Comparison of ENCODE assay signal across 16 cellular contexts in the genomic region with DNA sequence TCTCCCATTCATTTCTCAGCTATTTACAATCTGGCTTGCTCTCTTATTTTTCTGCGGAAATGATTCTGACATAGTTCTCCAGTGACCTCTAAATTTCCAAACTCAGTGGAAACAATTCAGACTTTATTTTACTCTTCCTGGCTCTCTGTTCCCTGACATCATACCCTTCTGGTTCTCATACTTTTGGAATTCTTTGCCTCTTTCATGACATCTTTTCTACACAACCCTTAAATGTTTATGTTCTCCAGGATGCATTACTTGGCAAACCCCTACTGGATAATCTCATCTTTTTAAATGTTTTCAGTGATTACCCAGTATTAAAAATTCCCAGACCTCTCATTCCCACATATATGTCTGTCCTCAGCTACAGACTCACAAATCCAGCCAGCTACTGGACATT. TPM values are rescaled to one million over a fixed set of nuclear protein-coding genes. Genes with fewer than 3 reads are reported as not detected.
DNase-seq lines count a peak whose midpoint lies in the region; ATAC-seq, FAIRE-seq and TF ChIP-seq lines count a peak whose summit lies in the region.
"Had no signal": no experiment of that assay in that cellular context is flagged by ENCODE, and none has a peak within 500 bp of the region (broad histone marks: within the 10 kb centered on the region; RNA-seq: fewer than 3 reads in every experiment).

No MANE protein-coding gene starts in this region.

- H3K36me3 ChIP-seq in kidney (ENCODE audit: control insufficient read depth in 1 of 2, insufficient read depth in 2 of 2, low read length in 2 of 2) (no peaks in the 10 kb centered on the region), subcutaneous abdominal adipose tissue (ENCODE audit: control insufficient read depth in 5 of 5, insufficient read depth in 5 of 5, low read length in 5 of 5) (no peaks in the 10 kb centered on the region)

- DNase-seq in H54 (ENCODE audit: insufficient read length, low spot score) (no peak), dermis blood vessel endothelial cell (peak; percentile 96), kidney (no peak), DMS79 (lab: John Stamatoyannopoulos, UW) (no peak), iPS-NIHi7 (ENCODE audit: extremely low spot score) (no peak)
- DNase-seq in activated T-cell treated with anti-CD3 and anti-CD28 coated beads, Interleukin-2, amount 50 U/mL, for 4 hours = no peak
- DNase-seq: Calu3, cortex of kidney, GOT3, hippocampal formation, NCI-H1417 treated with DMSO at 0.1 percent for 48 hours, NCI-H748 treated with DMSO at 0.1 percent for 48 hours had no signal

- H3K36me3 Mint-ChIP-seq in activated T-cell treated with anti-CD3 and anti-CD28 coated beads, Interleukin-2, amount 50 U/mL, for 4 hours (ENCODE audit: insufficient read depth) = no peaks in the 10 kb centered on the region

- H3K9me3 Mint-ChIP-seq in activated T-cell treated with anti-CD3 and anti-CD28 coated beads, Interleukin-2, amount 50 U/mL, for 4 hours = no peaks in the 10 kb centered on the region
- H3K9me3 Mint-ChIP-seq: activated T-helper 17 cell treated with anti-CD3 and anti-CD28 coated beads, Interleukin-2, amount 50 U/mL, for 72 hours had no signal

- no peak overlapping the region for H3K4me3 Mint-ChIP-seq in activated T-cell treated with anti-CD3 and anti-CD28 coated beads, Interleukin-2, amount 50 U/mL, for 4 hours
- H3K4me3 Mint-ChIP-seq: activated T-helper 17 cell treated with anti-CD3 and anti-CD28 coated beads, Interleukin-2, amount 50 U/mL, for 72 hours had no signal

- TF ChIP-seq POLR2A in H54 (IDR thresholded peaks at IDR 0.05; ENCODE audit: low read depth, low read length) = no peak

- ATAC-seq in HG03108 (IDR thresholded peaks at IDR 0.05; ENCODE audit: unreplicated experiment) = no peak
- no peak for ATAC-seq in activated T-cell treated with anti-CD3 and anti-CD28 coated beads, Interleukin-2, amount 50 U/mL, for 4 hours
- ATAC-seq: activated T-helper 17 cell treated with anti-CD3 and anti-CD28 coated beads, Interleukin-2, amount 50 U/mL, for 72 hours; SK-N-SH treated with all-trans-retinoic acid at 6 μM for 48 hours had no signal

- H3K27ac ChIP-seq in kidney (ENCODE audit: low read depth in 2 of 2, low read length in 2 of 2) (peak overlapping the region in 1 of 2 donors; percentile 68), subcutaneous abdominal adipose tissue (ENCODE audit: low read depth, low read length) (peak overlapping the region; percentile 51)

- H3K4me1 ChIP-seq in kidney (ENCODE audit: control insufficient read depth in 1 of 2, insufficient read depth in 1 of 2, low read depth in 1 of 2, low read length in 2 of 2) (no peaks in the 10 kb centered on the region), subcutaneous abdominal adipose tissue (ENCODE audit: control insufficient read depth in 5 of 5, insufficient read depth in 5 of 5, low read length in 5 of 5) (peaks cover 3 to 27% (median 17%) of the 10 kb centered on the region in 5 donors)

- no peak for TF ChIP-seq CTCF in kidney (IDR thresholded peaks at IDR 0.05; ENCODE audit: borderline replicate concordance, extremely low read depth, insufficient read depth)

- FAIRE-seq in H54 (lab: Jason Lieb, UNC) (peak; percentile 60), kidney (lab: Jason Lieb, UNC) (peak; percentile 23)

- intact Hi-C loops in kidney (cut with DNase I) = no loop called here

- H3K9me3 ChIP-seq in kidney (ENCODE audit: control insufficient read depth in 1 of 2, low read length in 2 of 2) (no peaks in the 10 kb centered on the region), subcutaneous abdominal adipose tissue (ENCODE audit: control insufficient read depth in 5 of 5, low read length in 5 of 5) (no peaks in the 10 kb centered on the region)

- no peaks in the 10 kb centered on the region for H3K27me3 ChIP-seq in subcutaneous abdominal adipose tissue (ENCODE audit: control insufficient read depth in 5 of 5, insufficient read depth in 4 of 5, low read length in 5 of 5)

- H3K9ac ChIP-seq in kidney (ENCODE audit: low read length in 2 of 2) (no peak overlapping the region), subcutaneous abdominal adipose tissue (ENCODE audit: low read length in 5 of 5) (no peak overlapping the region)

- H3K4me1 Mint-ChIP-seq in activated T-cell treated with anti-CD3 and anti-CD28 coated beads, Interleukin-2, amount 50 U/mL, for 4 hours (ENCODE audit: low read depth) = no peaks in the 10 kb centered on the region
- H3K4me1 Mint-ChIP-seq: activated T-helper 17 cell treated with anti-CD3 and anti-CD28 coated beads, Interleukin-2, amount 50 U/mL, for 72 hours had no signal

- H3K27me3 Mint-ChIP-seq in activated T-cell treated with anti-CD3 and anti-CD28 coated beads, Interleukin-2, amount 50 U/mL, for 4 hours (ENCODE audit: low read depth) = peaks cover 2% of the 10 kb centered on the region
- H3K27me3 Mint-ChIP-seq: activated T-helper 17 cell treated with anti-CD3 and anti-CD28 coated beads, Interleukin-2, amount 50 U/mL, for 72 hours had no signal

- H3K4me3 ChIP-seq in kidney (ENCODE audit: low read length in 2 of 2) (no peak overlapping the region), subcutaneous abdominal adipose tissue (ENCODE audit: low read depth in 1 of 5, low read length in 5 of 5) (no peak overlapping the region)

RNA-seq across cellular contexts. Expression of a gene that starts 23.9 kb away (rescaled TPM):
- total RNA-seq in dermis blood vessel endothelial cell = 655 and 677 TPM in 2 replicates
- total RNA-seq in kidney = 33.0 TPM
- polyA plus RNA-seq in kidney (ENCODE audit: insufficient read depth, low read depth, low replicate concordance) = 11.9 TPM
- total RNA-seq in activated T-cell treated with anti-CD3 and anti-CD28 coated beads, Interleukin-2, amount 50 U/mL, for 4 hours = under 1 TPM in 1 of 3 donors, not detected in 2; 0.24 TPM
- total RNA-seq: activated T-helper 17 cell treated with anti-CD3 and anti-CD28 coated beads, Interleukin-2, amount 50 U/mL, for 72 hours had no signal

Comparison
In these comparisons a context has a peak if more than half of its experiments do, and no peak if none do; other contexts are left out.
1. RNA of a gene that starts 23.9 kb away (total RNA-seq): 655 to 677 TPM in dermis blood vessel endothelial cell and 33.0 TPM in kidney (single experiment); 0.24 TPM in activated T-cell treated with anti-CD3 and anti-CD28 coated beads, Interleukin-2, amount 50 U/mL, for 4 hours; every median in the first group is over 10 times any median in the second.